ENCODE assay signal across 8 cellular contexts in genomic region chr1:148388260-148389026, GRCh38.
DNase-seq lines count a peak whose midpoint lies in the region; ATAC-seq and TF ChIP-seq lines count a peak whose summit lies in the region.

No MANE protein-coding gene starts in this region.

- POLR2A ChIA-PET in HEK293 (lab: Yijun Ruan, JAX), result interaction anchor here (0.6 to 1.6 kb wide), 8 partner anchors 10 to 134 kb away, joined by 3 to 15 read pairs (median 6); no protein-coding TSS in a partner anchor

- DNase-seq in NCI-H526 (lab: John Stamatoyannopoulos, UW) (peak; percentile 93 to 98), lower lobe of right lung (peak; percentile 94), NCI-H226 (no peak)
- peak; percentile 95 for DNase-seq in activated CD8-positive, alpha-beta memory T cell treated with anti-CD3 and anti-CD28 coated beads for 24 hours
- DNase-seq in effector CD4-positive, alpha-beta T cell, result peak; percentile 78
- DNase-seq in stimulated activated CD4-positive, alpha-beta T cell treated with anti-CD3 and anti-CD28 coated beads, Interleukin-4, amount 100 ng/mL, for 4 hours, result peak; percentile 78 to 88

- H3K9me3 ChIP-seq in DOHH2 (ENCODE audit: control insufficient read depth, insufficient read depth, low read length) (no peaks in the 10 kb centered on the region), HEK293 (ENCODE audit: control insufficient read depth, insufficient read depth, low read depth, low read length) (no peaks in the 10 kb centered on the region), lower lobe of right lung (no peaks in the 10 kb centered on the region)

- peak; percentile 95 to 98 for ATAC-seq in lower lobe of right lung

- H3K4me1 ChIP-seq in DOHH2 (ENCODE audit: control insufficient read depth, low read length) (peaks cover 24% of the 10 kb centered on the region), HEK293 (ENCODE audit: control insufficient read depth, insufficient read depth, low read length) (no peaks in the 10 kb centered on the region; the same call in 1 of the 2 replicates), lower lobe of right lung (no peaks in the 10 kb centered on the region)

- TF ChIP-seq CTCF in DOHH2 (IDR thresholded peaks at IDR 0.05; ENCODE audit: low read depth, low read length, poor library complexity, severe bottlenecking), result no peak
- no peak for TF ChIP-seq CTCF in HEK293 (tag by site-specific recombination; IDR thresholded peaks at IDR 0.05)
- no peak for TF ChIP-seq CTCF in lower lobe of right lung (IDR thresholded peaks at IDR 0.05)

- no peaks in the 10 kb centered on the region for H3K79me2 ChIP-seq in DOHH2 (ENCODE audit: control insufficient read depth, low read length)

- H3K9me2 ChIP-seq in DOHH2 (replicated peaks; ENCODE audit: control insufficient read depth, low read length), result no peaks in the 10 kb centered on the region

- H3K4me2 ChIP-seq in DOHH2 (ENCODE audit: low read length), result peak overlapping the region; percentile 84

- H3F3A ChIP-seq in DOHH2 (ENCODE audit: control insufficient read depth, insufficient read depth), result 0 out of 2 replicates have a peak, but pooled peaks cover 5% of the 10 kb centered on the region

- intact Hi-C loops in lower lobe of right lung (cut with DNase I), result no loop called here

- peak overlapping the region; percentile 61 for H3K27ac ChIP-seq in DOHH2 (ENCODE audit: low read depth, low read length)
- peak overlapping the region; percentile 97 for H3K27ac ChIP-seq in HEK293 (ENCODE audit: extremely low read depth, low read depth, low read length)
- peak overlapping the region; percentile 90 for H3K27ac ChIP-seq in lower lobe of right lung

- H3K4me3 ChIP-seq in DOHH2 (ENCODE audit: low read length) (peak overlapping the region; percentile 72), HEK293 (ENCODE audit: low read depth, low read length) (peak overlapping the region; percentile 35), lower lobe of right lung (peak overlapping the region; percentile 61)

- H3K27me3 ChIP-seq in DOHH2 (ENCODE audit: control insufficient read depth, low read length) (no peaks in the 10 kb centered on the region), lower lobe of right lung (ENCODE audit: low read depth) (no peaks in the 10 kb centered on the region)

- no peaks in the 10 kb centered on the region for H3K36me3 ChIP-seq in DOHH2 (ENCODE audit: control insufficient read depth, low read length)
- H3K36me3 ChIP-seq in HEK293 (ENCODE audit: control insufficient read depth in 2 of 2, insufficient read depth in 1 of 2, low read length in 2 of 2), result no peaks in the 10 kb centered on the region
- no peaks in the 10 kb centered on the region for H3K36me3 ChIP-seq in lower lobe of right lung

- CTCF ChIA-PET in HEK293 (lab: Yijun Ruan, JAX), result no interaction called here

- H4K20me1 ChIP-seq in DOHH2 (ENCODE audit: control insufficient read depth, insufficient read depth, low read depth, low read length), result no peaks in the 10 kb centered on the region

TF ChIP-seq in HEK293, 187 proteins besides CTCF, POLR2A, EP300 and RAD21 (continues in another document):
- no peak for TF ChIP-seq ZNF239 (tag by site-specific recombination; IDR thresholded peaks at IDR 0.05)
- TF ChIP-seq TSHZ1 (tag by site-specific recombination; IDR thresholded peaks at IDR 0.05; ENCODE audit: borderline replicate concordance), result no peak
- no peak for TF ChIP-seq ZNF777 (tag by site-specific recombination; IDR thresholded peaks at IDR 0.05; ENCODE audit: borderline replicate concordance)
- no peak for TF ChIP-seq ZNF404 (tag by site-specific recombination; IDR thresholded peaks at IDR 0.05)
- TF ChIP-seq ZNF791 (tag by site-specific recombination; IDR thresholded peaks at IDR 0.05), result no peak
- peak; percentile 99 for TF ChIP-seq ZBTB20 (tag by site-specific recombination; IDR thresholded peaks at IDR 0.05)
- no peak for TF ChIP-seq ZNF670 (tag by site-specific recombination; IDR thresholded peaks at IDR 0.05; ENCODE audit: low read depth)
- no peak for TF ChIP-seq ZNF544 (tag by site-specific recombination; IDR thresholded peaks at IDR 0.05)
- 0 out of 2 replicates have a peak, but pooled peaks have one; percentile 63 for TF ChIP-seq ZNF837 (tag by site-specific recombination; IDR thresholded peaks at IDR 0.05)
- TF ChIP-seq ZNF830 (tag by site-specific recombination; IDR thresholded peaks at IDR 0.05; ENCODE audit: low read depth), result no peak
- no peak for TF ChIP-seq ZNF114 (tag by site-specific recombination; IDR thresholded peaks at IDR 0.05)
- TF ChIP-seq KLF16 (tag by site-specific recombination; IDR thresholded peaks at IDR 0.05), result no peak
- peak; percentile 72 for TF ChIP-seq PRDM4 (tag by site-specific recombination; IDR thresholded peaks at IDR 0.05)
- TF ChIP-seq GFI1B (tag by site-specific recombination; IDR thresholded peaks at IDR 0.05), result peak; percentile 63
- TF ChIP-seq ZNF621 (tag by site-specific recombination; IDR thresholded peaks at IDR 0.05), result no peak
- 0 out of 2 replicates have a peak, but pooled peaks have one; percentile 30 for TF ChIP-seq ZNF362 (tag by site-specific recombination; IDR thresholded peaks at IDR 0.05)
- 0 out of 2 replicates have a peak, but pooled peaks have one; percentile 14 for TF ChIP-seq KLF7 (tag by site-specific recombination; IDR thresholded peaks at IDR 0.05; ENCODE audit: borderline replicate concordance)
- TF ChIP-seq SP3 (tag by site-specific recombination; IDR thresholded peaks at IDR 0.05), result no peak
- peak; percentile 49; the same call in 1 of the 2 replicates for TF ChIP-seq ZSCAN30 (tag by site-specific recombination; IDR thresholded peaks at IDR 0.05)
- no peak for TF ChIP-seq ZNF155 (tag by site-specific recombination; IDR thresholded peaks at IDR 0.05)
- TF ChIP-seq ZNF747 (tag by site-specific recombination; IDR thresholded peaks at IDR 0.05), result no peak
- TF ChIP-seq ZNF350 (tag by site-specific recombination; IDR thresholded peaks at IDR 0.05), result no peak
- peak; percentile 91 for TF ChIP-seq ZNF600 (tag by site-specific recombination; IDR thresholded peaks at IDR 0.05)
- TF ChIP-seq SCRT2 (tag by site-specific recombination; IDR thresholded peaks at IDR 0.05), result peak; percentile 99
- 0 out of 2 replicates have a peak, but pooled peaks have one; percentile 23 for TF ChIP-seq GLI4 (tag by site-specific recombination; IDR thresholded peaks at IDR 0.05)
- TF ChIP-seq ZNF274 (IDR thresholded peaks at IDR 0.05; ENCODE audit: low read length), result no peak
- no peak for TF ChIP-seq ZNF274 (tag by site-specific recombination; IDR thresholded peaks at IDR 0.05; ENCODE audit: borderline replicate concordance)
- TF ChIP-seq MZF1 (tag by site-specific recombination; IDR thresholded peaks at IDR 0.05; ENCODE audit: borderline replicate concordance), result peak; percentile 81
